ENCODE assay signal across 12 cellular contexts in genomic region chr1:19395678-19396192, GRCh38.
DNase-seq lines count a peak whose midpoint lies in the region; ATAC-seq and TF ChIP-seq lines count a peak whose summit lies in the region.
"Had no signal": no experiment of that assay in that cellular context is flagged by ENCODE, and none has a peak within 500 bp of the region (broad histone marks: within the 10 kb centered on the region; RNA-seq: fewer than 3 reads in every experiment).

No MANE protein-coding gene starts in this region.

- peak overlapping the region; percentile 13 for H2BK15ac ChIP-seq in neuronal stem cell (ENCODE audit: low read length)

- H3F3A ChIP-seq in OCI-LY1 (ENCODE audit: insufficient read depth, low read length), result no peaks in the 10 kb centered on the region

- peak overlapping the region; percentile 10 for H3K4ac ChIP-seq in neuronal stem cell (ENCODE audit: low read length)

- H3K14ac ChIP-seq in neuronal stem cell (ENCODE audit: low read length), result peak overlapping the region; percentile 64

- TF ChIP-seq CTCF in OCI-LY1 (IDR thresholded peaks at IDR 0.05; ENCODE audit: low read length), result no peak
- no peak for TF ChIP-seq CTCF in epithelial cell of esophagus (IDR thresholded peaks at IDR 0.05; ENCODE audit: insufficient read depth, low read depth, low read length, missing control alignments)

- H3K79me2 ChIP-seq in OCI-LY1 (ENCODE audit: insufficient read depth, low read length), result no peaks in the 10 kb centered on the region

- H3K36me3 ChIP-seq in OCI-LY1 (ENCODE audit: insufficient read depth, low read length) (peaks cover 13% of the 10 kb centered on the region), neuronal stem cell (replicated peaks in 1 of 2; ENCODE audit: control insufficient read depth in 2 of 2, insufficient read depth in 2 of 2, low read length in 2 of 2) (peaks cover 2 to 15% of the 10 kb centered on the region in 2 donors)

- H3K79me1 ChIP-seq in neuronal stem cell (ENCODE audit: low read depth, low read length), result peaks cover 7% of the 10 kb centered on the region

- H4K20me1 ChIP-seq in OCI-LY1 (ENCODE audit: insufficient read depth, low read length), result no peaks in the 10 kb centered on the region

- no peak for ATAC-seq in HG03378 (IDR thresholded peaks at IDR 0.05; ENCODE audit: unreplicated experiment)
- no peak for ATAC-seq in GM18868 (IDR thresholded peaks at IDR 0.05; ENCODE audit: unreplicated experiment)
- ATAC-seq: left colon had no signal

- WGBS in neuronal stem cell (ENCODE audit: extremely low coverage in 2 of 2, insufficient read length in 2 of 2, insufficient replicate concordance in 1 of 2), 2 donors, result no CpG with 5 or more reads among the region's 16 CpGs

- H3K4me1 ChIP-seq in OCI-LY1 (ENCODE audit: insufficient read depth, low read length, severe bottlenecking), result peaks cover 52% of the 10 kb centered on the region
- H3K4me1 ChIP-seq in neuronal stem cell (ENCODE audit: control insufficient read depth in 2 of 2, insufficient read depth in 1 of 2, low read depth in 1 of 2, low read length in 2 of 2), result peaks cover 10 to 21% of the 10 kb centered on the region in 2 donors

- peak; percentile 89 for DNase-seq in EL
- peak; percentile 77 for DNase-seq in epithelial cell of esophagus (ENCODE audit: low read depth)
- DNase-seq in neuronal stem cell (ENCODE audit: low spot score), result no peak
- DNase-seq in NCI-H345 treated with DMSO at 0.1 percent for 48 hours (lab: John Stamatoyannopoulos, UW; ENCODE audit: unreplicated experiment), result no peak
- DNase-seq in activated CD8-positive, alpha-beta memory T cell treated with anti-CD3 and anti-CD28 coated beads for 24 hours, result no peak
- DNase-seq: activated CD8-positive, alpha-beta memory T cell treated with anti-CD3 and anti-CD28 coated beads, Interleukin-2, amount 50 U/mL, for 48 hours; left colon; NCI-H510A treated with DMSO at 0.1 percent for 48 hours; T-helper 1 cell had no signal

- H4K91ac ChIP-seq in neuronal stem cell (ENCODE audit: low read depth, low read length, poor library complexity), result peak overlapping the region; percentile 47

- H3K23ac ChIP-seq in neuronal stem cell (ENCODE audit: low read depth, low read length, poor library complexity), result no peak overlapping the region

- H2BK120ac ChIP-seq in neuronal stem cell (ENCODE audit: low read depth, low read length), result peak overlapping the region; percentile 43

- no peaks in the 10 kb centered on the region for H3K9me3 ChIP-seq in OCI-LY1 (ENCODE audit: low read length)
- no peaks in the 10 kb centered on the region for H3K9me3 ChIP-seq in neuronal stem cell (replicated peaks in 1 of 2; ENCODE audit: control insufficient read depth in 2 of 2, insufficient read depth in 1 of 2, low read depth in 1 of 2, low read length in 2 of 2)

- H3K18ac ChIP-seq in neuronal stem cell (ENCODE audit: low read length), result peak overlapping the region; percentile 86

- peak overlapping the region; percentile 63 for H2BK5ac ChIP-seq in neuronal stem cell (ENCODE audit: low read length)

- H3K27ac ChIP-seq in OCI-LY1 (ENCODE audit: low read depth, low read length, poor library complexity, severe bottlenecking) (peak overlapping the region; percentile 84), neuronal stem cell (replicated peaks; ENCODE audit: low read length) (peak overlapping the region; percentile 90)

- H2BK12ac ChIP-seq in neuronal stem cell (ENCODE audit: low read length), result peak overlapping the region; percentile 67

- peak overlapping the region; percentile 68 for H2AK5ac ChIP-seq in neuronal stem cell (ENCODE audit: low read depth, low read length)

- H2AFZ ChIP-seq in OCI-LY1 (ENCODE audit: low read length), result no peak overlapping the region
- no peak overlapping the region for H2AFZ ChIP-seq in neuronal stem cell (ENCODE audit: low read length)

- H3K4me3 ChIP-seq in OCI-LY1 (ENCODE audit: low read depth, low read length, poor library complexity, severe bottlenecking) (no peak overlapping the region), epithelial cell of esophagus (ENCODE audit: low read length) (no peak overlapping the region), neuronal stem cell (ENCODE audit: low read length in 2 of 2) (peak overlapping the region in 1 of 2 donors; percentile 57)

- H3K9ac ChIP-seq in OCI-LY1 (ENCODE audit: low read length) (no peak overlapping the region), neuronal stem cell (ENCODE audit: low read depth, low read length, poor library complexity) (no peak overlapping the region)

- H4K8ac ChIP-seq in neuronal stem cell (ENCODE audit: low read depth, low read length), result no peak overlapping the region

- H3K27me3 ChIP-seq in OCI-LY1 (ENCODE audit: insufficient read depth, low read length) (no peaks in the 10 kb centered on the region), neuronal stem cell (ENCODE audit: control insufficient read depth in 3 of 3, insufficient read depth in 3 of 3, low read depth in 1 of 3, low read length in 3 of 3) (no peaks in the 10 kb centered on the region)

- H3K4me2 ChIP-seq in OCI-LY1 (ENCODE audit: low read length) (peak overlapping the region; percentile 4; the same call in 1 of the 2 replicates), neuronal stem cell (ENCODE audit: insufficient read depth, low read length, poor library complexity, severe bottlenecking) (no peak overlapping the region)

- no peaks in the 10 kb centered on the region for H3K9me2 ChIP-seq in OCI-LY1 (ENCODE audit: low read depth, low read length)

Comparison
In these comparisons a context has a peak if more than half of its experiments do, and no peak if none do; other contexts are left out.
1. DNase-seq: peak in EL (single experiment) and epithelial cell of esophagus (single experiment); none in neuronal stem cell (single experiment), NCI-H345 treated with DMSO at 0.1 percent for 48 hours (single experiment) and activated CD8-positive, alpha-beta memory T cell treated with anti-CD3 and anti-CD28 coated beads for 24 hours (single experiment).